ENCODE assay signal across 8 cellular contexts in the genomic region with DNA sequence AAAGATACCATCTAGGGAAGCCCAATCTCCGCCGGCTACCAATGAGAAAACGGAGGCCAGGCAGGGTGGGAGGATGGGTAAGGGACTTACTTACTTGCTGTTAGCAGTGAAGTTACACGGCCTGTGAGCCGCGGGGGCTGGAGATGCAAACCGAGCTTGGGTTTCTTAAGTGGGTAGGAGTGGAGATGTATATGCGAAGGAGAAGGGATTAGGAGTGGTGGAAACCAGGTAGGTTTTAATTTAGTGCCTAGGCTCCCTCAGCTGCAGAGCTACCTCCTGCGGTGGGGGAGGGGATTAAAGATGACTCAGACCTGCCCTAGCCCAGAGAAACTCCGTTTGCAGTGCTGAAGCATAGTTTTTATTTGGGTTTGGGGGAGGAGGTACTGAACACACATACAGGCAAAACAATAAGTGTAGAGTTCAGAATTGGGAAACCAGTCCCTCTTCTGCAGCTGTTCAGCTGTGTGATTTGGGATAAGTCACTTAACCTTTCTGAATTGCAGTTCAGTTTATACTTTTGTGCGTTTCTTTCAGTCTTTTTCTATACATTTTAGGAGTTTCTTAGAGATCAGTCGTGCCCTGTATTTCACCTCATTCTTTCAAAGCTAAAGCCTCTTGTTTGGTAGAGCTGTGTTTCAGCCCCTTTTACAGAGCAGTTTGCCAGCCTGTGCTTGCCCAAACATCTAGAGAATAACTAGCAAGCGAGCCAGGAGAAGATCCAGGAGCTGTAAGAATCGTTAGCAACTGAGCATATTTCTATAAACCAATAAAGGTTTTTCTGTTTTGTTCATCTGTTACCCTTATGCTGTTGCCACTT. TPM values are rescaled to one million over a fixed set of nuclear protein-coding genes. Genes with fewer than 3 reads are reported as not detected.
DNase-seq lines count a peak whose midpoint lies in the region; ATAC-seq and TF ChIP-seq lines count a peak whose summit lies in the region.

No MANE protein-coding gene starts in this region.

- H3K27ac Mint-ChIP-seq in activated CD4-positive, alpha-beta memory T cell treated with anti-CD3 and anti-CD28 coated beads for 36 hours = peak overlapping the region; percentile 92
- H3K27ac Mint-ChIP-seq in effector memory CD8-positive, alpha-beta T cell = peak overlapping the region; percentile 81 to 91
- H3K27ac Mint-ChIP-seq in stimulated activated effector memory CD8-positive, alpha-beta T cell treated with anti-CD3 and anti-CD28 coated beads, Interleukin-12 subunit alpha, Interleukin-12 subunit beta, amount 100 ng/mL, for 72 hours = peak overlapping the region; percentile 79

- CTCF ChIA-PET in activated CD4-positive, alpha-beta memory T cell treated with anti-CD3 and anti-CD28 coated beads for 36 hours (lab: Charles Lee) = interaction anchor here (0.9 to 3.5 kb wide), 7 partner anchors 17 to 170 kb away, joined by 3 to 16 read pairs (median 3); a partner anchor contains a TSS

- intact Hi-C loops in activated CD4-positive, alpha-beta memory T cell treated with anti-CD3 and anti-CD28 coated beads for 36 hours (cut with micrococcal nuclease) = loop anchor here (1.0 to 5.0 kb wide), 13 partner anchors 19 to 645 kb away; a partner anchor contains a TSS

- POLR2A ChIA-PET in activated CD4-positive, alpha-beta memory T cell treated with anti-CD3 and anti-CD28 coated beads for 36 hours (lab: Charles Lee) = interaction anchor here (0.5 to 4.6 kb wide), 23 partner anchors 16 to 1108 kb away, joined by 3 to 32 read pairs (median 3); a partner anchor contains a TSS

- no peak for TF ChIP-seq POLR2A in NB4 (IDR thresholded peaks at IDR 0.05; ENCODE audit: extremely low read depth, insufficient read length)

- H3K4me1 Mint-ChIP-seq in activated CD4-positive, alpha-beta memory T cell treated with anti-CD3 and anti-CD28 coated beads for 36 hours (ENCODE audit: low read depth) = peaks cover 52% of the 10 kb centered on the region
- H3K4me1 Mint-ChIP-seq in effector memory CD8-positive, alpha-beta T cell (ENCODE audit: low read depth in 2 of 2) = peaks cover 41 to 54% of the 10 kb centered on the region in 2 donors
- H3K4me1 Mint-ChIP-seq in stimulated activated effector memory CD8-positive, alpha-beta T cell treated with anti-CD3 and anti-CD28 coated beads, Interleukin-12 subunit alpha, Interleukin-12 subunit beta, amount 100 ng/mL, for 72 hours = peaks cover 43% of the 10 kb centered on the region

- H3K27me3 Mint-ChIP-seq in activated CD4-positive, alpha-beta memory T cell treated with anti-CD3 and anti-CD28 coated beads for 36 hours = no peaks in the 10 kb centered on the region
- no peaks in the 10 kb centered on the region for H3K27me3 Mint-ChIP-seq in effector memory CD8-positive, alpha-beta T cell

- H3K27me3 ChIP-seq in mucosa of stomach (ENCODE audit: control insufficient read depth, insufficient read depth, low read length) = no peaks in the 10 kb centered on the region

- no peaks in the 10 kb centered on the region for H3K9me3 Mint-ChIP-seq in activated CD4-positive, alpha-beta memory T cell treated with anti-CD3 and anti-CD28 coated beads for 36 hours
- no peaks in the 10 kb centered on the region for H3K9me3 Mint-ChIP-seq in effector memory CD8-positive, alpha-beta T cell
- no peaks in the 10 kb centered on the region for H3K9me3 Mint-ChIP-seq in stimulated activated effector memory CD8-positive, alpha-beta T cell treated with anti-CD3 and anti-CD28 coated beads, Interleukin-12 subunit alpha, Interleukin-12 subunit beta, amount 100 ng/mL, for 72 hours

- peak overlapping the region; percentile 89 for H3K4me3 Mint-ChIP-seq in activated CD4-positive, alpha-beta memory T cell treated with anti-CD3 and anti-CD28 coated beads for 36 hours
- peak overlapping the region; percentile 82 to 87 for H3K4me3 Mint-ChIP-seq in effector memory CD8-positive, alpha-beta T cell
- H3K4me3 Mint-ChIP-seq in stimulated activated effector memory CD8-positive, alpha-beta T cell treated with anti-CD3 and anti-CD28 coated beads, Interleukin-12 subunit alpha, Interleukin-12 subunit beta, amount 100 ng/mL, for 72 hours = peak overlapping the region; percentile 68

- DNase-seq in GM10266 (ENCODE audit: extremely low spot score) = peak; percentile 23
- DNase-seq in NB4 (ENCODE audit: low read depth) = peak; percentile 87
- DNase-seq in activated CD4-positive, alpha-beta memory T cell treated with anti-CD3 and anti-CD28 coated beads for 36 hours = peak; percentile 89
- DNase-seq in effector memory CD8-positive, alpha-beta T cell = peak; percentile 34 to 48 (median 42)
- DNase-seq in stimulated activated effector memory CD8-positive, alpha-beta T cell treated with anti-CD3 and anti-CD28 coated beads, Interleukin-12 subunit alpha, Interleukin-12 subunit beta, amount 100 ng/mL, for 72 hours (ENCODE audit: low spot score in 2 of 2) = peak; percentile 38 to 83
- no peak for DNase-seq in NCI-H1105 treated with DMSO at 0.1 percent for 48 hours (lab: John Stamatoyannopoulos, UW)

- no peaks in the 10 kb centered on the region for H3K9me3 ChIP-seq in mucosa of stomach (ENCODE audit: control insufficient read depth, low read length)

- H3K4me3 ChIP-seq in NB4 (ENCODE audit: low read depth, low read length) = peak overlapping the region; percentile 99
- H3K4me3 ChIP-seq in mucosa of stomach (ENCODE audit: low read length) = peak overlapping the region; percentile 7

- H3K4me1 ChIP-seq in mucosa of stomach (ENCODE audit: control insufficient read depth, insufficient read depth, low read length) = peaks cover 31% of the 10 kb centered on the region

- TF ChIP-seq CTCF in GM10266 (IDR thresholded peaks at IDR 0.05; ENCODE audit: control insufficient read depth, insufficient read depth, low read depth, missing control alignments) = no peak
- TF ChIP-seq CTCF in NB4 (IDR thresholded peaks at IDR 0.05; ENCODE audit: low read depth, low read length) = no peak

- peaks cover 6% of the 10 kb centered on the region for H3K36me3 Mint-ChIP-seq in activated CD4-positive, alpha-beta memory T cell treated with anti-CD3 and anti-CD28 coated beads for 36 hours
- peaks cover 21% of the 10 kb centered on the region for H3K36me3 Mint-ChIP-seq in effector memory CD8-positive, alpha-beta T cell (ENCODE audit: insufficient read depth)
- H3K36me3 Mint-ChIP-seq in stimulated activated effector memory CD8-positive, alpha-beta T cell treated with anti-CD3 and anti-CD28 coated beads, Interleukin-12 subunit alpha, Interleukin-12 subunit beta, amount 100 ng/mL, for 72 hours = peaks cover 11% of the 10 kb centered on the region

- peak overlapping the region; percentile 82 for H3K9ac ChIP-seq in mucosa of stomach (ENCODE audit: low read length)

- peak; percentile 52 for ATAC-seq in effector memory CD8-positive, alpha-beta T cell (replicated peaks)
- ATAC-seq in stimulated activated effector memory CD8-positive, alpha-beta T cell treated with anti-CD3 and anti-CD28 coated beads, Interleukin-12 subunit alpha, Interleukin-12 subunit beta, amount 100 ng/mL, for 72 hours = peak; percentile 76
- no peak for ATAC-seq in HG03378 (IDR thresholded peaks at IDR 0.05; ENCODE audit: unreplicated experiment)

- no peaks in the 10 kb centered on the region for H3K36me3 ChIP-seq in mucosa of stomach (ENCODE audit: control insufficient read depth, insufficient read depth, low read length)

RNA-seq across cellular contexts. Expression of a gene that starts 0.6 kb away (rescaled TPM):
- total RNA-seq in activated CD4-positive, alpha-beta memory T cell treated with anti-CD3 and anti-CD28 coated beads for 36 hours = 10 to 100 TPM; 34.9 to 38.8 TPM
